In genomic region chr17:66301864-66302741, GRCh38 we compare ENCODE assay signal across 8 cellular contexts. TPM values are rescaled to one million over a fixed set of nuclear protein-coding genes. Genes with fewer than 3 reads are reported as not detected.
DNase-seq lines count a peak whose midpoint lies in the region; ATAC-seq and TF ChIP-seq lines count a peak whose summit lies in the region.

TSS of gene PRKCA (plus strand) at chr17:66302613.

- H3K4me3 ChIP-seq in SK-N-MC (peak within 1 kb of the TSS; percentile 86), testis (peak within 1 kb of the TSS; percentile 59 to 81)

- ATAC-seq in GM19455 (IDR thresholded peaks at IDR 0.05; ENCODE audit: unreplicated experiment) = peak; percentile 78

- no peak for TF ChIP-seq CTCF in testis (IDR thresholded peaks at IDR 0.05)

- H3K36me3 ChIP-seq in SK-N-MC (ENCODE audit: insufficient read depth, low read length) (no peaks in the 10 kb centered on the region), testis (ENCODE audit: low read depth, missing control alignments) (no peaks in the 10 kb centered on the region)

- peak; percentile 89 for DNase-seq in CD1c-positive myeloid dendritic cell (ENCODE audit: extremely low spot score)
- peak in 57 of 76 experiments; percentile 11 to 71 (median 49) for DNase-seq in HUDEP-2 (lab: John Stamatoyannopoulos, UW; ENCODE audit: unreplicated experiment in 76 of 76)
- no peak for DNase-seq in SK-N-MC (ENCODE audit: low read depth, low spot score)
- peak; percentile 76 for DNase-seq in activated naive CD4-positive, alpha-beta T cell treated with anti-CD3 and anti-CD28 coated beads, Interleukin-2, amount 50 U/mL, for 16 hours
- peak; percentile 82 for DNase-seq in globus pallidus (ENCODE audit: low spot score)
- peak in 51 of 56 donors; percentile 19 to 85 (median 67) for DNase-seq in nucleus accumbens (lab: John Stamatoyannopoulos, UW)
- peak; percentile 73 for DNase-seq in testis

- peaks cover 5% of the 10 kb centered on the region for H3K4me1 ChIP-seq in testis

- H3K9ac ChIP-seq in SK-N-MC (ENCODE audit: insufficient read length) = peak within 1 kb of the TSS; percentile 65

- WGBS in testis, 2 donors = 1% methylated on average over 35 to 104 of the region's 117 CpGs

- intact Hi-C loops in testis (cut with DNase I; ENCODE audit: low total_unique reads) = no loop called here

- H3K27me3 ChIP-seq in testis = no peaks in the 10 kb centered on the region

- H3K9me3 ChIP-seq in SK-N-MC (ENCODE audit: low read depth, low read length) = no peaks in the 10 kb centered on the region
- H3K9me3 ChIP-seq in testis = no peaks in the 10 kb centered on the region

- no peak for TF ChIP-seq POLR2A in testis (IDR thresholded peaks at IDR 0.05)

- no peak within 1 kb of the TSS for H3K27ac ChIP-seq in SK-N-MC
- peak within 1 kb of the TSS; percentile 83 to 87 for H3K27ac ChIP-seq in testis

RNA-seq across cellular contexts. Expression of gene PRKCA, which starts in this region (rescaled TPM):
- 10 to 100 TPM; 15.4 to 22.9 TPM for total RNA-seq in testis
- polyA plus RNA-seq in testis (ENCODE audit: insufficient read depth, low read depth, low replicate concordance) = 6.8 TPM
